ENCODE assay signal across 8 cellular contexts in the genomic region with DNA sequence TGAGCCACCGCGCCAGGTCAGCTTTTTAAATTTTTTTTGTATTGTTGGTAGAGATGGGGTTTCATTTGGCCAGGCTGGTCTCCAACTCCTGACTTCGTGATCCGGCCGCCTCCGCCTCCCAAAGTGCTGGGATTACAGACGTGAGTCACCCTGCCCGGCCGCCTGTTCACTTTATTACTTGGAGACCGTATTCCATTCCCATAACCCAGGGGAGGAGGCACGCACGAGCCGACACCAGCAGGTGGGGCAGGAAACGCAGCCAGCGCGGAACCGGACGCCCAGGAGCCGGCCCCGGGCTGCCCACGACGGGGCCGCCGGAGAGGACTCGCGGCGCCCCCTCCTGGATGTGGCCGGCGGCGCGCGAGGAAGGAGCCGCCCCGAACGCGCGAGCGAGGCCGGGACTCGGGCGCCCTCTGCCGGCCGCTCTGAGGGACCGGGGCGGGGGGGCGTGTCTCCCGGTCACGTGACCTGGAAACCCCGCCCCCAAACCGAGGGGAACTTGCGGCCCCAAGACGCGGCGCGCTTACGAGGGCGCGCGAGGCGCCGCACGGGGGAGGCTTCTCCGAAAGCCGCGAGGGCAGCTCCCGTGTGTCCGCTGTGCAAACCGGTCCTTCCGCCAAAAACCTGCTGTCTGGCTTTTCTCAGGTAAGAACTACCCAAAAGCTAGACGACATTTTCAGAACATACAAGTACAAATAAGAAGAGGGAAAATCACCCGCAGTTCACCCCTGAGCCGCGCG. TPM values are rescaled to one million over a fixed set of nuclear protein-coding genes. Genes with fewer than 3 reads are reported as not detected.
DNase-seq lines count a peak whose midpoint lies in the region; ATAC-seq, FAIRE-seq and TF ChIP-seq lines count a peak whose summit lies in the region.

No MANE protein-coding gene starts in this region.

- peaks cover 6% of the 10 kb centered on the region for H3K9me3 Mint-ChIP-seq in activated CD8-positive, alpha-beta memory T cell treated with anti-CD3 and anti-CD28 coated beads, Interleukin-2, amount 10 ng/mL, durations not matched to agents 7 days and 5 days (ENCODE audit: low read depth)
- H3K9me3 Mint-ChIP-seq in naive thymus-derived CD8-positive, alpha-beta T cell, result peaks cover 0 to 7% (median 0%) of the 10 kb centered on the region in 9 donors
- peaks cover 5% of the 10 kb centered on the region for H3K9me3 Mint-ChIP-seq in stimulated activated effector memory CD8-positive, alpha-beta T cell treated with anti-CD3 and anti-CD28 coated beads, Interleukin-12 subunit alpha, Interleukin-12 subunit beta, amount 100 ng/mL, for 72 hours

- CTCF ChIA-PET in activated CD8-positive, alpha-beta memory T cell treated with anti-CD3 and anti-CD28 coated beads, Interleukin-2, amount 10 ng/mL, durations not matched to agents 7 days and 5 days (lab: Charles Lee), result interaction anchor here (0.5 to 3.7 kb wide), 43 partner anchors 8 to 312 kb away, joined by 3 to 48 read pairs (median 4); a partner anchor contains a TSS

- H3K27ac Mint-ChIP-seq in activated CD8-positive, alpha-beta memory T cell treated with anti-CD3 and anti-CD28 coated beads, Interleukin-2, amount 10 ng/mL, durations not matched to agents 7 days and 5 days, result peak overlapping the region; percentile 64
- peak overlapping the region in 7 of 10 donors; percentile 67 to 90 (median 83) for H3K27ac Mint-ChIP-seq in naive thymus-derived CD8-positive, alpha-beta T cell
- peak overlapping the region; percentile 58 for H3K27ac Mint-ChIP-seq in stimulated activated effector memory CD8-positive, alpha-beta T cell treated with anti-CD3 and anti-CD28 coated beads, Interleukin-12 subunit alpha, Interleukin-12 subunit beta, amount 100 ng/mL, for 72 hours

- ATAC-seq in GM21515 (IDR thresholded peaks at IDR 0.05; ENCODE audit: unreplicated experiment) (peak; percentile 80), esophagus mucosa (peak; percentile 96)
- ATAC-seq in activated CD8-positive, alpha-beta memory T cell treated with anti-CD3 and anti-CD28 coated beads, Interleukin-2, amount 10 ng/mL, durations not matched to agents 7 days and 5 days, result peak; percentile 97
- ATAC-seq in naive thymus-derived CD8-positive, alpha-beta T cell, result peak; percentile 89 to 92
- peak; percentile 96 for ATAC-seq in stimulated activated effector memory CD8-positive, alpha-beta T cell treated with anti-CD3 and anti-CD28 coated beads, Interleukin-12 subunit alpha, Interleukin-12 subunit beta, amount 100 ng/mL, for 72 hours

- peak overlapping the region; percentile 58 for H3K4me3 Mint-ChIP-seq in activated CD8-positive, alpha-beta memory T cell treated with anti-CD3 and anti-CD28 coated beads, Interleukin-2, amount 10 ng/mL, durations not matched to agents 7 days and 5 days
- H3K4me3 Mint-ChIP-seq in naive thymus-derived CD8-positive, alpha-beta T cell, result peak overlapping the region; percentile 75 to 93 (median 86)
- peak overlapping the region; percentile 76 for H3K4me3 Mint-ChIP-seq in stimulated activated effector memory CD8-positive, alpha-beta T cell treated with anti-CD3 and anti-CD28 coated beads, Interleukin-12 subunit alpha, Interleukin-12 subunit beta, amount 100 ng/mL, for 72 hours

- no peak for FAIRE-seq in D721Med (lab: Jason Lieb, UNC)

- no peaks in the 10 kb centered on the region for H3K27me3 Mint-ChIP-seq in activated CD8-positive, alpha-beta memory T cell treated with anti-CD3 and anti-CD28 coated beads, Interleukin-2, amount 10 ng/mL, durations not matched to agents 7 days and 5 days
- no peaks in the 10 kb centered on the region for H3K27me3 Mint-ChIP-seq in naive thymus-derived CD8-positive, alpha-beta T cell

- peaks cover 6% of the 10 kb centered on the region for H3K4me1 Mint-ChIP-seq in activated CD8-positive, alpha-beta memory T cell treated with anti-CD3 and anti-CD28 coated beads, Interleukin-2, amount 10 ng/mL, durations not matched to agents 7 days and 5 days
- peaks cover 2 to 12% (median 6%) of the 10 kb centered on the region in 4 donors for H3K4me1 Mint-ChIP-seq in naive thymus-derived CD8-positive, alpha-beta T cell
- H3K4me1 Mint-ChIP-seq in stimulated activated effector memory CD8-positive, alpha-beta T cell treated with anti-CD3 and anti-CD28 coated beads, Interleukin-12 subunit alpha, Interleukin-12 subunit beta, amount 100 ng/mL, for 72 hours, result peaks cover 15% of the 10 kb centered on the region

- H3K36me3 Mint-ChIP-seq in activated CD8-positive, alpha-beta memory T cell treated with anti-CD3 and anti-CD28 coated beads, Interleukin-2, amount 10 ng/mL, durations not matched to agents 7 days and 5 days, result peaks cover 7% of the 10 kb centered on the region
- H3K36me3 Mint-ChIP-seq in naive thymus-derived CD8-positive, alpha-beta T cell, result peaks cover 0 to 5% (median 5%) of the 10 kb centered on the region in 3 donors
- peaks cover 33% of the 10 kb centered on the region for H3K36me3 Mint-ChIP-seq in stimulated activated effector memory CD8-positive, alpha-beta T cell treated with anti-CD3 and anti-CD28 coated beads, Interleukin-12 subunit alpha, Interleukin-12 subunit beta, amount 100 ng/mL, for 72 hours

- TF ChIP-seq CTCF in D721Med (IDR thresholded peaks at IDR 0.05; ENCODE audit: insufficient read depth, missing control alignments), result peak; percentile 64

- POLR2A ChIA-PET in naive thymus-derived CD8-positive, alpha-beta T cell (lab: Charles Lee), result interaction anchor here (0.6 to 1.8 kb wide), 9 partner anchors 9 to 229 kb away, joined by 3 to 9 read pairs (median 3); a partner anchor contains a TSS

- DNase-seq in D721Med (ENCODE audit: insufficient read length, low spot score), result no peak
- DNase-seq in LoVo (ENCODE audit: low spot score), result peak; percentile 94
- DNase-seq in activated CD8-positive, alpha-beta memory T cell treated with anti-CD3 and anti-CD28 coated beads, Interleukin-2, amount 10 ng/mL, durations not matched to agents 7 days and 5 days, result peak; percentile 90
- DNase-seq in naive thymus-derived CD8-positive, alpha-beta T cell, result peak; percentile 80 to 96 (median 88)
- DNase-seq in stimulated activated effector memory CD8-positive, alpha-beta T cell treated with anti-CD3 and anti-CD28 coated beads, Interleukin-12 subunit alpha, Interleukin-12 subunit beta, amount 100 ng/mL, for 72 hours (ENCODE audit: low spot score in 2 of 2), result peak; percentile 95 to 98
- no peak for DNase-seq in KG1 (lab: John Stamatoyannopoulos, UW)

RNA-seq across cellular contexts. Expression of a gene that starts 11.6 kb away (rescaled TPM):
- total RNA-seq in activated CD8-positive, alpha-beta memory T cell treated with anti-CD3 and anti-CD28 coated beads, Interleukin-2, amount 10 ng/mL, durations not matched to agents 7 days and 5 days, result 100 to 1,000 TPM in 1 of 2 experiments, 10 to 100 TPM in 1; 98.4 to 113 TPM
- total RNA-seq in esophagus mucosa, result 152 TPM
- 100 to 1,000 TPM; 102 to 107 TPM for total RNA-seq in naive thymus-derived CD8-positive, alpha-beta T cell
- 100 to 1,000 TPM; 152 to 198 (median 170) TPM for polyA plus RNA-seq in naive thymus-derived CD8-positive, alpha-beta T cell

RNA-seq across cellular contexts. Expression of a gene that starts 16.7 kb away (rescaled TPM):
- 10 to 100 TPM; 50.7 to 53.8 TPM for total RNA-seq in activated CD8-positive, alpha-beta memory T cell treated with anti-CD3 and anti-CD28 coated beads, Interleukin-2, amount 10 ng/mL, durations not matched to agents 7 days and 5 days
- total RNA-seq in esophagus mucosa, result 118 TPM
- 10 to 100 TPM; 36.2 to 40.7 TPM for total RNA-seq in naive thymus-derived CD8-positive, alpha-beta T cell
- 10 to 100 TPM in 2 of 3 donors, 1 to 10 TPM in 1; 8.6 to 26.7 (median 15.3) TPM for polyA plus RNA-seq in naive thymus-derived CD8-positive, alpha-beta T cell

RNA-seq across cellular contexts. Expression of a gene that starts 18.7 kb away (rescaled TPM):
- 1 to 10 TPM; 1.7 to 2.1 TPM for total RNA-seq in activated CD8-positive, alpha-beta memory T cell treated with anti-CD3 and anti-CD28 coated beads, Interleukin-2, amount 10 ng/mL, durations not matched to agents 7 days and 5 days
- 1.3 TPM for total RNA-seq in esophagus mucosa
- 1 to 10 TPM; 4.4 to 5.2 TPM for total RNA-seq in naive thymus-derived CD8-positive, alpha-beta T cell
- 1 to 10 TPM in 1 of 3 donors, under 1 TPM in 2; 0.32 to 1.1 (median 0.44) TPM for polyA plus RNA-seq in naive thymus-derived CD8-positive, alpha-beta T cell

RNA-seq across cellular contexts. Expression of a gene that starts 41.9 kb away (rescaled TPM):
- 1 to 10 TPM in 1 of 2 experiments, under 1 TPM in 1; 0.23 to 1.3 TPM for total RNA-seq in activated CD8-positive, alpha-beta memory T cell treated with anti-CD3 and anti-CD28 coated beads, Interleukin-2, amount 10 ng/mL, durations not matched to agents 7 days and 5 days
- 3.0 TPM for total RNA-seq in esophagus mucosa
- total RNA-seq in naive thymus-derived CD8-positive, alpha-beta T cell, result 1 to 10 TPM; 6.5 to 7.2 TPM
- 1 to 10 TPM in 1 of 3 donors, under 1 TPM in 2; 0.96 to 1.9 (median 0.99) TPM for polyA plus RNA-seq in naive thymus-derived CD8-positive, alpha-beta T cell

RNA-seq across cellular contexts. Expression of a gene that starts 42.1 kb away (rescaled TPM):
- total RNA-seq in activated CD8-positive, alpha-beta memory T cell treated with anti-CD3 and anti-CD28 coated beads, Interleukin-2, amount 10 ng/mL, durations not matched to agents 7 days and 5 days, result 10 to 100 TPM; 20.8 to 32.1 TPM
- total RNA-seq in esophagus mucosa, result 19.6 TPM
- 10 to 100 TPM; 33.7 to 37.6 TPM for total RNA-seq in naive thymus-derived CD8-positive, alpha-beta T cell
- 10 to 100 TPM; 22.5 to 32.3 (median 24.2) TPM for polyA plus RNA-seq in naive thymus-derived CD8-positive, alpha-beta T cell

Comparison
In these comparisons a context has a peak if more than half of its experiments do, and no peak if none do; other contexts are left out.
1. DNase-seq: peak in LoVo (single experiment), activated CD8-positive, alpha-beta memory T cell treated with anti-CD3 and anti-CD28 coated beads, Interleukin-2, amount 10 ng/mL, durations not matched to agents 7 days and 5 days (single experiment), naive thymus-derived CD8-positive, alpha-beta T cell (10 of 10) and stimulated activated effector memory CD8-positive, alpha-beta T cell treated with anti-CD3 and anti-CD28 coated beads, Interleukin-12 subunit alpha, Interleukin-12 subunit beta, amount 100 ng/mL, for 72 hours (2 of 2); none in D721Med (single experiment) and KG1 (single experiment).
2. Peak in every context shown above with its lines, with median percentiles within 50 percentile points of each other: ATAC-seq, H3K27ac Mint-ChIP-seq and H3K4me3 Mint-ChIP-seq.